Comparison of ENCODE assay signal across 9 cellular contexts in the genomic region with DNA sequence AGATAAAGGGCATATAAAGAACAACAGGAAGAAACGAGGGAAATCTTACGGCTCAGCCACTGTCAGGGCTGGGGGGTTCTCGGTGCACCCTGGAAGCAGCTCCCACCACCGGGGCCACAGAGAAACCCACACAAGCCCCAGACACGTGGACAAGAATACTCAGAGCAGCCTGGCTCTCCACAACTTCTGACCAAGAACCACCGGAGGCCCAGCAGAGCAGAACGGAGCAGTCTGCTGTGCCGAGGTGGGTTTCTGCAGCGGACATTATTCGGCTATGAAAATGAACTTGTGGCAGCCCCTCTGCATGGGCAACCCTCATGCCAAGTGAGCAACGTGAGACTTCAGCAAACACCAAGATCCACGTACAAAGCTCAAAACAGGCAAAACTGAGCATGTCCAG.
"Had no signal": no experiment of that assay in that cellular context is flagged by ENCODE, and none has a peak within 500 bp of the region (broad histone marks: within the 10 kb centered on the region; RNA-seq: fewer than 3 reads in every experiment).

No MANE protein-coding gene starts in this region.

- H3K4me1 ChIP-seq: foreskin keratinocyte had no signal

- H3K9me3 Mint-ChIP-seq: memory B cell, nephron had no signal

- H3K4me3 ChIP-seq: spleen had no signal

- H3K27me3 ChIP-seq: foreskin keratinocyte, spleen had no signal

- H3K27ac Mint-ChIP-seq: nephron had no signal

- DNase-seq: activated CD4-positive, alpha-beta T cell treated with anti-CD3 and anti-CD28 coated beads, Interleukin-2, amount 50 U/mL, for 1 hour; foreskin keratinocyte; head of caudate nucleus; occipital lobe; spleen; stimulated activated CD4-positive, alpha-beta T cell treated with anti-CD3 and anti-CD28 coated beads, Interleukin-2, amount 100 ng/mL, for 24 hours; T-helper 17 cell had no signal

- H3K27ac ChIP-seq: foreskin keratinocyte, spleen had no signal

- H3K9me3 ChIP-seq: spleen had no signal

- H3K27me3 Mint-ChIP-seq: memory B cell, T-helper 17 cell had no signal

- H3K4me3 Mint-ChIP-seq: memory B cell, nephron, T-helper 17 cell had no signal

- H3K4me1 Mint-ChIP-seq: memory B cell, nephron had no signal
